17 cellular contexts compared by ENCODE assay signal in the genomic region with DNA sequence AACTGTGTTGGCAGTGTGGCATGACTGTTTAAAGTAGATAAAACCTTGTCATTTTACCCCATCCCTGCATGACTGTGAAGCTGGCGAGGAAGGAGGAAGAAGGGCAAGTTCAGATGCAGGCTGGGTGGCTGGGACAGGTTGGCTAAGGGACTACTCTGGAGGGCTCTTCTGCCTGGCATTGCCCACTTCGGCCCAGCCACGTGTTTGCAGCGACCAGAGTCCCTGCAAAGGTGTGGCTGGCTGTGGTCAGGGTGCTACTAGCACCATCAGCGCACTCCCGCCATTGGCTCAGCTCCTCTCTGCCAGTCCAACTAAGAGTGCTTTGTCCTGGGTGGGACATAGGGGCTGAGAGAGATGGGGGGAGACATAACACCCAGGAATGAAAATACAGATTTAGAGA. TPM values are rescaled to one million over a fixed set of nuclear protein-coding genes. Genes with fewer than 3 reads are reported as not detected.
A peak's percentile ranks its signal among the peaks of the same experiment; 100 is the strongest.
DNase-seq lines count a peak whose midpoint lies in the region; ATAC-seq and TF ChIP-seq lines count a peak whose summit lies in the region.
"Had no signal": no experiment of that assay in that cellular context is flagged by ENCODE, and none has a peak within 500 bp of the region (broad histone marks: within the 10 kb centered on the region; RNA-seq: fewer than 3 reads in every experiment).

No MANE protein-coding gene starts in this region.

- peaks cover 12% of the 10 kb centered on the region for H3K27me3 Mint-ChIP-seq in activated CD4-positive, alpha-beta T cell treated with anti-CD3 and anti-CD28 coated beads, Interleukin-2, amount 10 ng/mL, durations not matched to agents 7 days and 5 days
- H3K27me3 Mint-ChIP-seq: B cell had no signal

- no peaks in the 10 kb centered on the region for H3K4me1 Mint-ChIP-seq in stimulated activated effector memory CD8-positive, alpha-beta T cell treated with anti-CD3 and anti-CD28 coated beads, Interleukin-12 subunit alpha, Interleukin-12 subunit beta, amount 100 ng/mL, for 72 hours
- no peaks in the 10 kb centered on the region for H3K4me1 Mint-ChIP-seq in activated CD4-positive, alpha-beta T cell treated with anti-CD3 and anti-CD28 coated beads, Interleukin-2, amount 10 ng/mL, durations not matched to agents 7 days and 5 days

- no peaks in the 10 kb centered on the region for H3K9me2 ChIP-seq in Karpas-422 (replicated peaks; ENCODE audit: insufficient read depth, low read length)

- no peaks in the 10 kb centered on the region for H3K9me3 Mint-ChIP-seq in stimulated activated effector memory CD8-positive, alpha-beta T cell treated with anti-CD3 and anti-CD28 coated beads, Interleukin-12 subunit alpha, Interleukin-12 subunit beta, amount 100 ng/mL, for 72 hours
- H3K9me3 Mint-ChIP-seq in activated CD4-positive, alpha-beta T cell treated with anti-CD3 and anti-CD28 coated beads, Interleukin-2, amount 10 ng/mL, durations not matched to agents 7 days and 5 days: no peaks in the 10 kb centered on the region
- H3K9me3 Mint-ChIP-seq: CD4-positive, alpha-beta T cell; GM23338 had no signal

- no peaks in the 10 kb centered on the region for H3K27me3 ChIP-seq in Karpas-422 (ENCODE audit: low read length)
- H3K27me3 ChIP-seq in lung (ENCODE audit: control insufficient read depth, insufficient read depth): no peaks in the 10 kb centered on the region

- no peak overlapping the region for H3K4me3 ChIP-seq in Karpas-422 (ENCODE audit: low read length)
- H3K4me3 ChIP-seq in lung: no peak overlapping the region
- H3K4me3 ChIP-seq: GM12878, GM23338 had no signal

- POLR2A ChIA-PET in activated CD4-positive, alpha-beta T cell treated with anti-CD3 and anti-CD28 coated beads, Interleukin-2, amount 10 ng/mL, durations not matched to agents 7 days and 5 days (lab: Charles Lee): no interaction called here

- H3K9ac ChIP-seq in Karpas-422 (ENCODE audit: low read length): peak overlapping the region; percentile 48

- H3K79me2 ChIP-seq in Karpas-422 (ENCODE audit: low read length): no peaks in the 10 kb centered on the region

- TF ChIP-seq CTCF in lung (IDR thresholded peaks at IDR 0.05; ENCODE audit: control extremely low read depth, extremely low read depth): no peak

- H3K36me3 ChIP-seq in Karpas-422 (ENCODE audit: insufficient read depth, low read length) (no peaks in the 10 kb centered on the region), lung (ENCODE audit: control insufficient read depth in 2 of 2, insufficient read depth in 2 of 2, low read length in 2 of 2) (peaks cover 2 to 4% of the 10 kb centered on the region in 2 donors)

- peak overlapping the region; percentile 22 for H3K4me2 ChIP-seq in Karpas-422 (ENCODE audit: low read depth, low read length, poor library complexity, severe bottlenecking)
- H3K4me2 ChIP-seq: GM23338 had no signal

- CTCF ChIA-PET in activated CD4-positive, alpha-beta T cell treated with anti-CD3 and anti-CD28 coated beads, Interleukin-2, amount 10 ng/mL, durations not matched to agents 7 days and 5 days (lab: Charles Lee): no interaction called here

- H3K27ac Mint-ChIP-seq in stimulated activated effector memory CD8-positive, alpha-beta T cell treated with anti-CD3 and anti-CD28 coated beads, Interleukin-12 subunit alpha, Interleukin-12 subunit beta, amount 100 ng/mL, for 72 hours: no peak overlapping the region
- no peak overlapping the region for H3K27ac Mint-ChIP-seq in activated CD4-positive, alpha-beta T cell treated with anti-CD3 and anti-CD28 coated beads, Interleukin-2, amount 10 ng/mL, durations not matched to agents 7 days and 5 days
- H3K27ac Mint-ChIP-seq: CD4-positive, alpha-beta T cell; GM23338 had no signal

- WGBS in lung, 2 donors: 93% methylated on average over 6 of the region's 6 CpGs

- H3K9me3 ChIP-seq in Karpas-422 (ENCODE audit: low read length) (no peaks in the 10 kb centered on the region), lung (ENCODE audit: control insufficient read depth in 2 of 2, insufficient read depth in 1 of 2, low read length in 1 of 2) (no peaks in the 10 kb centered on the region)

- no peak overlapping the region for H3K4me3 Mint-ChIP-seq in stimulated activated effector memory CD8-positive, alpha-beta T cell treated with anti-CD3 and anti-CD28 coated beads, Interleukin-12 subunit alpha, Interleukin-12 subunit beta, amount 100 ng/mL, for 72 hours
- H3K4me3 Mint-ChIP-seq in activated CD4-positive, alpha-beta T cell treated with anti-CD3 and anti-CD28 coated beads, Interleukin-2, amount 10 ng/mL, durations not matched to agents 7 days and 5 days: no peak overlapping the region
- H3K4me3 Mint-ChIP-seq: B cell; CD4-positive, alpha-beta T cell; GM23338 had no signal

- H4K20me1 ChIP-seq in Karpas-422 (ENCODE audit: insufficient read depth, low read depth, low read length): no peaks in the 10 kb centered on the region

- H2AFZ ChIP-seq in Karpas-422 (ENCODE audit: low read length): no peak overlapping the region
- H2AFZ ChIP-seq: GM23338 had no signal

- H3K36me3 Mint-ChIP-seq in stimulated activated effector memory CD8-positive, alpha-beta T cell treated with anti-CD3 and anti-CD28 coated beads, Interleukin-12 subunit alpha, Interleukin-12 subunit beta, amount 100 ng/mL, for 72 hours: no peaks in the 10 kb centered on the region
- H3K36me3 Mint-ChIP-seq in activated CD4-positive, alpha-beta T cell treated with anti-CD3 and anti-CD28 coated beads, Interleukin-2, amount 10 ng/mL, durations not matched to agents 7 days and 5 days (ENCODE audit: low read depth): no peaks in the 10 kb centered on the region

- DNase-seq in Karpas-422: no peak
- DNase-seq in caudate nucleus (lab: John Stamatoyannopoulos, UW): peak in 2 of 61 donors; percentile 38 to 41
- peak; percentile 22 for DNase-seq in lung (ENCODE audit: low spot score)
- DNase-seq in stimulated activated effector memory CD8-positive, alpha-beta T cell treated with anti-CD3 and anti-CD28 coated beads, Interleukin-12 subunit alpha, Interleukin-12 subunit beta, amount 100 ng/mL, for 72 hours (ENCODE audit: low spot score in 2 of 2): peak in 1 of 2 donors; percentile 30
- no peak for DNase-seq in AML-193 (lab: John Stamatoyannopoulos, UW)
- no peak for DNase-seq in activated CD4-positive, alpha-beta T cell treated with anti-CD3 and anti-CD28 coated beads, Interleukin-2, amount 10 ng/mL, durations not matched to agents 7 days and 5 days
- no peak for DNase-seq in left lobe of liver (ENCODE audit: low spot score)
- DNase-seq: ACHN; C1 segment of cervical spinal cord; Calu3; CD4-positive, alpha-beta T cell; DMS79; H7 had no signal

- ATAC-seq in lung (ENCODE audit: insufficient read depth, low FRiP score) (no peak), left lobe of liver (no peak)
- peak; percentile 8 for ATAC-seq in stimulated activated effector memory CD8-positive, alpha-beta T cell treated with anti-CD3 and anti-CD28 coated beads, Interleukin-12 subunit alpha, Interleukin-12 subunit beta, amount 100 ng/mL, for 72 hours
- ATAC-seq: GM12878, GM23338 had no signal

- H3K27ac ChIP-seq in Karpas-422 (ENCODE audit: low read length) (peak overlapping the region; percentile 41; the same call in 1 of the 2 replicates), caudate nucleus (ENCODE audit: low read depth, low read length) (peak overlapping the region; percentile 87), lung (ENCODE audit: low read depth in 1 of 2, low read length in 1 of 2) (no peak overlapping the region)

- H3K4me1 ChIP-seq in Karpas-422 (ENCODE audit: low read length) (peaks cover 57% of the 10 kb centered on the region), lung (ENCODE audit: control insufficient read depth in 2 of 2, insufficient read depth in 2 of 2, low read length in 2 of 2) (no peaks in the 10 kb centered on the region)

RNA-seq across cellular contexts. Expression of a gene that starts 7.2 kb away (rescaled TPM):
- total RNA-seq in Karpas-422 (2014; rRNA removed; shearing (Covaris generic); ENCODE audit: low replicate concordance): 0.11 TPM in 1 of 2 replicates, not detected in the other
- total RNA-seq in lung (10 to 100 TPM; 18.2 to 19.0 TPM), left lobe of liver (49.9 TPM)
- 10 to 100 TPM; 13.3 to 18.9 TPM for polyA plus RNA-seq in lung
- total RNA-seq in activated CD4-positive, alpha-beta T cell treated with anti-CD3 and anti-CD28 coated beads, Interleukin-2, amount 10 ng/mL, durations not matched to agents 7 days and 5 days: under 1 TPM; 0.73 to 0.79 TPM

RNA-seq across cellular contexts. Expression of a gene that starts 50.8 kb away (rescaled TPM):
- 0.48 TPM in 1 of 2 replicates, not detected in the other for total RNA-seq in Karpas-422 (2014; rRNA removed; shearing (Covaris generic); ENCODE audit: low replicate concordance)
- total RNA-seq in lung (10 to 100 TPM; 42.9 to 49.9 TPM), left lobe of liver (129 TPM)
- polyA plus RNA-seq in lung: 10 to 100 TPM; 21.4 to 36.1 TPM
- total RNA-seq in activated CD4-positive, alpha-beta T cell treated with anti-CD3 and anti-CD28 coated beads, Interleukin-2, amount 10 ng/mL, durations not matched to agents 7 days and 5 days: not detected
- total RNA-seq: CD4-positive, alpha-beta T cell; G401 had no signal

Comparison
In these comparisons a context has a peak if more than half of its experiments do, and no peak if none do; other contexts are left out.
1. H3K27ac ChIP-seq: peak in Karpas-422 (single experiment) and caudate nucleus (single experiment); none in lung (0 of 2).
2. RNA of a gene that starts 7.2 kb away (total RNA-seq): 49.9 TPM in left lobe of liver (single experiment) and 18.2 to 19.0 TPM in lung; 0.73 to 0.79 TPM in activated CD4-positive, alpha-beta T cell treated with anti-CD3 and anti-CD28 coated beads, Interleukin-2, amount 10 ng/mL, durations not matched to agents 7 days and 5 days and 0.11 TPM in Karpas-422; every median in the first group is over 10 times any median in the second.
3. RNA of a gene that starts 50.8 kb away (total RNA-seq): 129 TPM in left lobe of liver (single experiment) and 42.9 to 49.9 TPM in lung; 0.48 TPM in Karpas-422 and not detected in activated CD4-positive, alpha-beta T cell treated with anti-CD3 and anti-CD28 coated beads, Interleukin-2, amount 10 ng/mL, durations not matched to agents 7 days and 5 days; every median in the first group is over 10 times any median in the second.